In the genomic region with DNA sequence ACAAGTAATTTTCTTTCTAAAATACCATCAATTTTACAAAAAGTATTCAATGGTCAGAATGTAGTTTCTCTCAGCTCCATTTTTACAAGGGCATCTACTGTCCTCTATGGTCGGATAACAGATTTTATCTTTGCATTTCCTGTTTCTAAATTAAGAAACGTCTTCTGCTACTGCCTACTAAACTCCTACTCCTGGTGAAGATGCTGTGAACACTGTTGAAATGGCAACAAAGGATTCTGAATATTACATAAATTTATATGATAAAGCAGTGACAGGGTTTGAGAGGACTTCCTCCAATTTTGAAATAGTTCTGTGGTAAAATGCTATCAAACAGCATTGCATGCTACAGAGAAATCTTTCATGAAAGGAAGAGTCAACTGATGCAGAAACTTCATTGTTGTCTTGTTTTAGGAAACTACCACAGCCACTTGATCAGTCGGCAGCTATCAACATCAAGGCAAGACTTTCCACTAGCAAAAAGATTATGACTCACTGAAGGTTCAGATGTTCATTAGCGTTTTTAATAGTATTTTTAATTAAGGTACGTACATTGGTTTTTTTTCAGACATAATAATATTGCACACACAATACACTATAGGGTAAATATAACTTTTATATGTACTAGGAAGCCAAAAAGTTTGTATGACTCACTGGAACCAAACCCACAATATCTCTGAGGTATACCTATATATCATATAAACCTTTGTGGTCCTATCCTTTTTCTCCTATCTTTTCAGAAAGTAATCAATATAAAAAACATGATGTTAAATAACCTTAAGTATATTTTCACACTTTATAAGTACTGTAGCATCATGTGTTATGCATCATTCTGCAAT, we compare ENCODE assay signal across 12 cellular contexts.
DNase-seq lines count a peak whose midpoint lies in the region; ATAC-seq, FAIRE-seq and TF ChIP-seq lines count a peak whose summit lies in the region.
"Had no signal": no experiment of that assay in that cellular context is flagged by ENCODE, and none has a peak within 500 bp of the region (broad histone marks: within the 10 kb centered on the region; RNA-seq: fewer than 3 reads in every experiment).

No MANE protein-coding gene starts in this region.

- POLR2A ChIA-PET in T-cell (lab: Charles Lee): no interaction called here

- DNase-seq in T-helper 1 cell (no peak), GM18507 (ENCODE audit: extremely low spot score, insufficient read length, low read depth) (no peak), T-cell (no peak), iris pigment epithelial cell (ENCODE audit: low read depth) (peak; percentile 7), right lobe of liver (no peak)
- DNase-seq: NCI-H187; NCI-H82; stimulated activated CD4-positive, alpha-beta T cell treated with anti-CD3 and anti-CD28 coated beads, Interleukin-2, amount 100 ng/mL, for 24 hours had no signal

- TF ChIP-seq POLR2A in right lobe of liver (IDR thresholded peaks at IDR 0.05): no peak

- H3K27ac ChIP-seq in right lobe of liver: no peak overlapping the region
- H3K27ac ChIP-seq: SK-N-MC had no signal

- no peak overlapping the region for H3K4me3 ChIP-seq in right lobe of liver
- H3K4me3 ChIP-seq: SK-N-MC had no signal

- no peak for TF ChIP-seq CTCF in right lobe of liver (IDR thresholded peaks at IDR 0.05)

- ATAC-seq in T-cell (replicated peaks in 1 of 4): peak in 2 of 4 experiments; percentile 23 to 41
- no peak for ATAC-seq in HG03565 (IDR thresholded peaks at IDR 0.05; ENCODE audit: unreplicated experiment)
- no peak for ATAC-seq in right lobe of liver
- no peak for ATAC-seq in GM18867 (IDR thresholded peaks at IDR 0.05; ENCODE audit: unreplicated experiment)

- FAIRE-seq in GM18507 (lab: Jason Lieb, UNC): peak; percentile 44

- WGBS in right lobe of liver (ENCODE audit: insufficient coverage, low coverage, low lambda C conversion rate, missing lambda C conversion rate): 48% methylated on average over 5 of the region's 5 CpGs

- H3K9me3 Mint-ChIP-seq in T-helper 1 cell treated with Interleukin-12 subunit alpha and Interleukin-12 subunit beta and Interleukin-4 antibody, amounts not matched to agents 30 μg/mL and 1 μg/mL, for 36 hours: no peaks in the 10 kb centered on the region
- no peaks in the 10 kb centered on the region for H3K9me3 Mint-ChIP-seq in T-cell

- peaks cover 6% of the 10 kb centered on the region for H3K36me3 Mint-ChIP-seq in T-helper 1 cell treated with Interleukin-12 subunit alpha and Interleukin-12 subunit beta and Interleukin-4 antibody, amounts not matched to agents 30 μg/mL and 1 μg/mL, for 36 hours (ENCODE audit: low read depth)
- H3K36me3 Mint-ChIP-seq in T-cell: peaks cover 43% of the 10 kb centered on the region

- CTCF ChIA-PET in T-cell (lab: Charles Lee): no interaction called here

- H3K9me3 ChIP-seq in right lobe of liver: no peaks in the 10 kb centered on the region

- intact Hi-C loops in right lobe of liver (cut with DNase I): no loop called here

- no peak overlapping the region for H3K4me3 Mint-ChIP-seq in T-helper 1 cell treated with Interleukin-12 subunit alpha and Interleukin-12 subunit beta and Interleukin-4 antibody, amounts not matched to agents 30 μg/mL and 1 μg/mL, for 36 hours
- H3K4me3 Mint-ChIP-seq in T-cell: no peak overlapping the region

- H3K36me3 ChIP-seq in right lobe of liver: no peaks in the 10 kb centered on the region

- H3K4me1 Mint-ChIP-seq in T-helper 1 cell treated with Interleukin-12 subunit alpha and Interleukin-12 subunit beta and Interleukin-4 antibody, amounts not matched to agents 30 μg/mL and 1 μg/mL, for 36 hours (ENCODE audit: low read depth): peaks cover 8% of the 10 kb centered on the region
- H3K4me1 Mint-ChIP-seq in T-cell: peaks cover 32 to 45% (median 39%) of the 10 kb centered on the region in 3 donors

- no peaks in the 10 kb centered on the region for H3K27me3 ChIP-seq in right lobe of liver

- no peaks in the 10 kb centered on the region for H3K4me1 ChIP-seq in right lobe of liver

- H3K27me3 Mint-ChIP-seq in T-helper 1 cell treated with Interleukin-12 subunit alpha and Interleukin-12 subunit beta and Interleukin-4 antibody, amounts not matched to agents 30 μg/mL and 1 μg/mL, for 36 hours (ENCODE audit: low read depth): no peaks in the 10 kb centered on the region
- no peaks in the 10 kb centered on the region for H3K27me3 Mint-ChIP-seq in T-cell

- peak overlapping the region; percentile 55 for H3K27ac Mint-ChIP-seq in T-helper 1 cell treated with Interleukin-12 subunit alpha and Interleukin-12 subunit beta and Interleukin-4 antibody, amounts not matched to agents 30 μg/mL and 1 μg/mL, for 36 hours
- peak overlapping the region; percentile 7 to 11 for H3K27ac Mint-ChIP-seq in T-cell
